10 cellular contexts compared by ENCODE assay signal in the genomic region with DNA sequence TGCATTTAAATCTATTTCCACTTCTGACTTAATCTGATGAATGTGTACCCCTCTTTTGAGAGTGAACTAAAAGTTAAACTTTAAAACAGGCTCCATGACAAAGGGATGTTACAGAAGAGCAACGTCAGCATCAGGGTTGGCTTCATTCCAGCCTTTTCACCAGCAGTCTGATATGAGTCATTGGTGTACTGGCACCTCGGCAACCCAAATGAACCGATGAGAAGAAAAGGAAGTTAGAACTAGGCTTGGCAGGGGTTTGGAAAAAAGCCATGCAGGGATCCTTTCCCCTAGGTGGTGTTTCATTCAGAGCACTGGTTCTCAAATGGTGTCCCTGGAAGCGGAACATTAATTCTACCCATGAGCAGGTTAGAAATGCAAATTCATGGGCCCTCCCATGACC. TPM values are rescaled to one million over a fixed set of nuclear protein-coding genes. Genes with fewer than 3 reads are reported as not detected.
A peak's percentile ranks its signal among the peaks of the same experiment; 100 is the strongest.
DNase-seq lines count a peak whose midpoint lies in the region; ATAC-seq and TF ChIP-seq lines count a peak whose summit lies in the region.
"Had no signal": no experiment of that assay in that cellular context is flagged by ENCODE, and none has a peak within 500 bp of the region (broad histone marks: within the 10 kb centered on the region; RNA-seq: fewer than 3 reads in every experiment).

No MANE protein-coding gene starts in this region.

- CTCF ChIA-PET in activated naive CD4-positive, alpha-beta T cell treated with anti-CD3 and anti-CD28 coated beads for 36 hours (lab: Charles Lee): no interaction called here

- peaks cover 3% of the 10 kb centered on the region for H3K36me3 Mint-ChIP-seq in activated naive CD4-positive, alpha-beta T cell treated with anti-CD3 and anti-CD28 coated beads for 36 hours (ENCODE audit: low read depth)

- peaks cover 19% of the 10 kb centered on the region for H3K9me3 Mint-ChIP-seq in activated naive CD4-positive, alpha-beta T cell treated with anti-CD3 and anti-CD28 coated beads for 36 hours

- H3K27ac Mint-ChIP-seq in activated naive CD4-positive, alpha-beta T cell treated with anti-CD3 and anti-CD28 coated beads for 36 hours: no peak overlapping the region

- peaks cover 3% of the 10 kb centered on the region for H3K27me3 Mint-ChIP-seq in activated naive CD4-positive, alpha-beta T cell treated with anti-CD3 and anti-CD28 coated beads for 36 hours (ENCODE audit: low read depth)

- TF ChIP-seq CTCF in HL-60 (IDR thresholded peaks at IDR 0.05; ENCODE audit: insufficient read depth, low read length) (no peak), foreskin fibroblast (IDR thresholded peaks at IDR 0.05; ENCODE audit: low read depth, low read length) (no peak)

- H3K27me3 ChIP-seq in HL-60 (ENCODE audit: insufficient read depth, poor library complexity, severe bottlenecking): no peaks in the 10 kb centered on the region
- H3K27me3 ChIP-seq: SJSA1 had no signal

- DNase-seq in COLO668 (lab: John Stamatoyannopoulos, UW; ENCODE audit: unreplicated experiment) (peak; percentile 8), HL-60 (ENCODE audit: low read depth in 1 of 2, low spot score in 1 of 2) (peak; percentile 31 to 57), SHP77 treated with DMSO at 0.1 percent for 48 hours (lab: John Stamatoyannopoulos, UW) (peak; percentile 24), foreskin fibroblast (peak; percentile 11 to 18), hippocampal formation (lab: John Stamatoyannopoulos, UW) (no peak), NCI-H446 treated with DMSO at 0.1 percent for 48 hours (lab: John Stamatoyannopoulos, UW) (no peak)
- no peak for DNase-seq in activated naive CD4-positive, alpha-beta T cell treated with anti-CD3 and anti-CD28 coated beads for 36 hours
- DNase-seq: lower lobe of right lung had no signal

- intact Hi-C loops in activated naive CD4-positive, alpha-beta T cell treated with anti-CD3 and anti-CD28 coated beads for 36 hours (cut with micrococcal nuclease): no loop called here

- H3K4me3 ChIP-seq in HL-60 (replicated peaks; ENCODE audit: insufficient read depth, low read length) (no peak overlapping the region), foreskin fibroblast (ENCODE audit: low read depth in 1 of 2, low read length in 2 of 2) (no peak overlapping the region)
- H3K4me3 ChIP-seq: lower lobe of right lung, SJSA1 had no signal

- H3K27ac ChIP-seq in HL-60 (replicated peaks): no peak overlapping the region
- H3K27ac ChIP-seq: lower lobe of right lung, SJSA1 had no signal

- no peak for ATAC-seq in GM21576 (IDR thresholded peaks at IDR 0.05; ENCODE audit: unreplicated experiment)
- ATAC-seq: lower lobe of right lung had no signal

- H3K4me3 Mint-ChIP-seq in activated naive CD4-positive, alpha-beta T cell treated with anti-CD3 and anti-CD28 coated beads for 36 hours: no peak overlapping the region

- H3K4me1 Mint-ChIP-seq in activated naive CD4-positive, alpha-beta T cell treated with anti-CD3 and anti-CD28 coated beads for 36 hours (ENCODE audit: low read depth): no peaks in the 10 kb centered on the region

RNA-seq across cellular contexts. Expression of gene SEC61G, which starts 53.6 kb away (rescaled TPM):
- 100 to 1,000 TPM; 121 to 126 TPM for total RNA-seq in activated naive CD4-positive, alpha-beta T cell treated with anti-CD3 and anti-CD28 coated beads for 36 hours

Comparison
In these comparisons a context has a peak if more than half of its experiments do, and no peak if none do; other contexts are left out.
1. DNase-seq: peak in COLO668 (single experiment), HL-60 (2 of 2), SHP77 treated with DMSO at 0.1 percent for 48 hours (single experiment) and foreskin fibroblast (2 of 2); none in activated naive CD4-positive, alpha-beta T cell treated with anti-CD3 and anti-CD28 coated beads for 36 hours (single experiment), hippocampal formation (0 of 2) and NCI-H446 treated with DMSO at 0.1 percent for 48 hours (single experiment).